In the genomic region with DNA sequence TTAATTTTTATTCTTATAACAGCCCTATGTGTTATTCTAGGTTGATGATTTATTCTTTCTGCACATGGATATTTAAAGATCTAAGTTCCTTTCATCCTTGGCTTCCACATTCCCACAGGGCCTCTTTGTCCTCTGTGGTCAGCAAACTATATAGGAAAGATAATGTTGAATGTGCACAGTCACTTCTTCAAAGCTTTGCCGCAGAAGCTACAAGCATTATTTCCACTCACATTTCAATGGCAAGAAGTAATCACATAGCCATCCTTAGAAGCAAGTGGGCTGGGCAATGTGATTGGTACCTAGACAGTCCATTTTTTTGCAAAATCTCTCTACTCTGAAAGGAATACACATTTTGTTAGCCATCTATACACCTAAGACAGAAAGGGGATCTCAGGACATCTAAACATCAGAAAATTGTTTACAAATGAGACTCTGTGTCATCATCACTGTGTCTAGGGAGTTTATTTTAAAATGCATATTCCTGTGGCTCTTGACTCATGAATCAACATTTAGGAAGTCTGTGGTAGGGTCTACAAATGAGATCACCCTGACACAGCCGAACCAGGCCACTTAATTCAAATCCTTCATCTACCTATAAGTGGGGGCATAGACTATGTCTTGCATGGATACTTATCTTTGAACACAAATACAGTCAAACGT, we compare ENCODE assay signal across 12 cellular contexts.
"Had no signal": no experiment of that assay in that cellular context is flagged by ENCODE, and none has a peak within 500 bp of the region (broad histone marks: within the 10 kb centered on the region; RNA-seq: fewer than 3 reads in every experiment).

No MANE protein-coding gene starts in this region.

- H3K36me3 ChIP-seq: left ventricle myocardium inferior, thoracic aorta had no signal

- H3K9me3 ChIP-seq: thoracic aorta had no signal

- H3K27ac ChIP-seq: dorsolateral prefrontal cortex, foreskin keratinocyte, left ventricle myocardium inferior, thoracic aorta had no signal

- DNase-seq: activated naive CD4-positive, alpha-beta T cell treated with anti-CD3 and anti-CD28 coated beads, Interleukin-2, amount 50 U/mL, for 16 hours; activated T-cell treated with anti-CD3 and anti-CD28 coated beads, Interleukin-2, amount 50 U/mL, for 1 hour; amniotic stem cell; dorsolateral prefrontal cortex; foreskin keratinocyte; left ventricle myocardium inferior; stimulated activated CD4-positive, alpha-beta T cell treated with anti-CD3 and anti-CD28 coated beads, Interleukin-15, amount 100 ng/mL, for 24 hours; stimulated activated CD4-positive, alpha-beta T cell treated with anti-CD3 and anti-CD28 coated beads, Interleukin-4, amount 100 ng/mL, for 24 hours; stimulated activated naive CD8-positive, alpha-beta T cell treated with anti-CD3 and anti-CD28 coated beads, Interleukin-15, amount 100 ng/mL, for 72 hours had no signal

- H3K4me3 Mint-ChIP-seq: memory B cell; stimulated activated naive CD8-positive, alpha-beta T cell treated with anti-CD3 and anti-CD28 coated beads, Interleukin-15, amount 100 ng/mL, for 72 hours had no signal

- H3K27me3 Mint-ChIP-seq: memory B cell; stimulated activated naive CD8-positive, alpha-beta T cell treated with anti-CD3 and anti-CD28 coated beads, Interleukin-15, amount 100 ng/mL, for 72 hours had no signal

- ATAC-seq: activated CD4-positive, CD25-positive, alpha-beta regulatory T cell treated with anti-CD3 and anti-CD28 coated beads, Interleukin-2, amount 50 U/mL, for 24 hours; foreskin keratinocyte; stimulated activated naive CD8-positive, alpha-beta T cell treated with anti-CD3 and anti-CD28 coated beads, Interleukin-15, amount 100 ng/mL, for 72 hours had no signal

- H3K27me3 ChIP-seq: foreskin keratinocyte had no signal

- H3K36me3 Mint-ChIP-seq: memory B cell had no signal

- H3K27ac Mint-ChIP-seq: memory B cell; stimulated activated naive CD8-positive, alpha-beta T cell treated with anti-CD3 and anti-CD28 coated beads, Interleukin-15, amount 100 ng/mL, for 72 hours had no signal

- H3K4me3 ChIP-seq: dorsolateral prefrontal cortex, left ventricle myocardium inferior, thoracic aorta had no signal

- H3K4me1 ChIP-seq: foreskin keratinocyte, left ventricle myocardium inferior had no signal

- H3K4me1 Mint-ChIP-seq: memory B cell; stimulated activated naive CD8-positive, alpha-beta T cell treated with anti-CD3 and anti-CD28 coated beads, Interleukin-15, amount 100 ng/mL, for 72 hours had no signal

- H3K9me3 Mint-ChIP-seq: memory B cell had no signal
